ENCODE assay signal across 11 cellular contexts in genomic region chr4:145804134-145804533, GRCh38.
DNase-seq lines count a peak whose midpoint lies in the region; ATAC-seq and TF ChIP-seq lines count a peak whose summit lies in the region.
"Had no signal": no experiment of that assay in that cellular context is flagged by ENCODE, and none has a peak within 500 bp of the region (broad histone marks: within the 10 kb centered on the region; RNA-seq: fewer than 3 reads in every experiment).

No MANE protein-coding gene starts in this region.

- H3K36me3 Mint-ChIP-seq in endothelial cell (ENCODE audit: low read depth, unreplicated experiment) (peaks cover 16% of the 10 kb centered on the region), mesothelial cell of epicardium (peaks cover 23% of the 10 kb centered on the region)

- intact Hi-C loops in head of caudate nucleus (cut with DNase I) (no loop called here), stomach (cut with DNase I; ENCODE audit: low total_unique reads) (no loop called here)

- H3K27ac Mint-ChIP-seq in endothelial cell (ENCODE audit: unreplicated experiment) = peak overlapping the region; percentile 22
- peak overlapping the region; percentile 83 for H3K27ac Mint-ChIP-seq in mesothelial cell of epicardium

- ATAC-seq in GM19328 (IDR thresholded peaks at IDR 0.05; ENCODE audit: unreplicated experiment) = no peak

- TF ChIP-seq CTCF in AG09319 (IDR thresholded peaks at IDR 0.05; ENCODE audit: low read depth, low read length) (no peak), endothelial cell (IDR thresholded peaks at IDR 0.05; ENCODE audit: unreplicated experiment) (no peak), mesothelial cell of epicardium (IDR thresholded peaks at IDR 0.05; ENCODE audit: unreplicated experiment) (no peak), stomach (IDR thresholded peaks at IDR 0.05) (no peak)

- H3K27me3 Mint-ChIP-seq in endothelial cell (ENCODE audit: unreplicated experiment) (no peaks in the 10 kb centered on the region), mesothelial cell of epicardium (ENCODE audit: low read depth) (no peaks in the 10 kb centered on the region)

- no peaks in the 10 kb centered on the region for H3K9me3 ChIP-seq in stomach
- H3K9me3 ChIP-seq: transverse colon had no signal

- no peak for TF ChIP-seq EP300 in stomach (IDR thresholded peaks at IDR 0.05)

- H3K9me3 Mint-ChIP-seq in endothelial cell (ENCODE audit: unreplicated experiment) (no peaks in the 10 kb centered on the region), mesothelial cell of epicardium (no peaks in the 10 kb centered on the region)

- DNase-seq in AG09319 (ENCODE audit: extremely low read depth, low read depth) (peak; percentile 91), NCI-H446 treated with DMSO at 0.1 percent for 48 hours (lab: John Stamatoyannopoulos, UW) (peak; percentile 77), endothelial cell (ENCODE audit: low spot score) (no peak), mesothelial cell of epicardium (ENCODE audit: low spot score in 2 of 2, unreplicated experiment in 2 of 2) (no peak), head of caudate nucleus (no peak), stomach (no peak)
- DNase-seq in activated naive CD4-positive, alpha-beta T cell treated with Interleukin-2 at 50 U/mL for 16 hours = no peak
- DNase-seq: activated T-cell treated with anti-CD3 and anti-CD28 coated beads, Interleukin-2, amount 50 U/mL, for 1 hour; SHP77 treated with DMSO at 0.1 percent for 48 hours; transverse colon had no signal

- H3K4me3 Mint-ChIP-seq in endothelial cell (ENCODE audit: unreplicated experiment) = no peak overlapping the region
- no peak overlapping the region for H3K4me3 Mint-ChIP-seq in mesothelial cell of epicardium

- H3K4me1 Mint-ChIP-seq in endothelial cell (ENCODE audit: unreplicated experiment) = peaks cover 31% of the 10 kb centered on the region
- peaks cover 56% of the 10 kb centered on the region for H3K4me1 Mint-ChIP-seq in mesothelial cell of epicardium

- TF ChIP-seq POLR2A in stomach (IDR thresholded peaks at IDR 0.05) = no peak

- no peak overlapping the region for H3K27ac ChIP-seq in stomach
- H3K27ac ChIP-seq: transverse colon had no signal

- peaks cover 0 to 20% (median 11%) of the 10 kb centered on the region in 4 donors for H3K4me1 ChIP-seq in stomach

- no peaks in the 10 kb centered on the region for H3K36me3 ChIP-seq in stomach
- H3K36me3 ChIP-seq: transverse colon had no signal

- no peaks in the 10 kb centered on the region for H3K27me3 ChIP-seq in stomach
- H3K27me3 ChIP-seq: transverse colon had no signal

- H3K4me3 ChIP-seq in stomach = no peak overlapping the region
- H3K4me3 ChIP-seq: transverse colon had no signal

- WGBS in stomach, 5 donors = 39 to 71% (median 57%) methylated on average over 1 of the region's 1 CpG

Comparison
In these comparisons a context has a peak if more than half of its experiments do, and no peak if none do; other contexts are left out.
1. DNase-seq: peak in AG09319 (single experiment) and NCI-H446 treated with DMSO at 0.1 percent for 48 hours (single experiment); none in endothelial cell (single experiment), mesothelial cell of epicardium (0 of 2), head of caudate nucleus (0 of 42), stomach (single experiment) and activated naive CD4-positive, alpha-beta T cell treated with Interleukin-2 at 50 U/mL for 16 hours (single experiment).